In genomic region chr3:112656045-112656444, GRCh38 we compare ENCODE assay signal across 21 cellular contexts. TPM values are rescaled to one million over a fixed set of nuclear protein-coding genes. Genes with fewer than 3 reads are reported as not detected.
A peak's percentile ranks its signal among the peaks of the same experiment; 100 is the strongest.
DNase-seq lines count a peak whose midpoint lies in the region; ATAC-seq and TF ChIP-seq lines count a peak whose summit lies in the region.
"Had no signal": no experiment of that assay in that cellular context is flagged by ENCODE, and none has a peak within 500 bp of the region (broad histone marks: within the 10 kb centered on the region; RNA-seq: fewer than 3 reads in every experiment).

No MANE protein-coding gene starts in this region.

- H3K4me3 ChIP-seq in SK-N-SH (ENCODE audit: low read depth in 2 of 2, low read length in 1 of 2) (no peak overlapping the region), adipocyte (ENCODE audit: low read length) (no peak overlapping the region), fibroblast of lung (replicated peaks in 1 of 4; ENCODE audit: control extremely low read depth in 1 of 4, insufficient read depth in 1 of 4, low read depth in 3 of 4, low read length in 4 of 4) (no peak overlapping the region), smooth muscle cell (no peak overlapping the region)
- H3K4me3 ChIP-seq: MG63, Peyer's patch had no signal

- CTCF ChIA-PET in SK-N-SH (lab: Yijun Ruan, JAX), result interaction anchor here (1.2 to 4.9 kb wide), 2 partner anchors 13 to 74 kb away, joined by 3 to 26 read pairs; no protein-coding TSS in a partner anchor

- H3K4me2 ChIP-seq in SK-N-SH (peak overlapping the region; percentile 7; the same call in 1 of the 2 replicates), fibroblast of lung (ENCODE audit: extremely low read depth, insufficient read depth, low read length) (no peak overlapping the region), smooth muscle cell (no peak overlapping the region)
- H3K4me2 ChIP-seq: KMS-11 had no signal

- H3K9me3 Mint-ChIP-seq in glutamatergic neuron (ENCODE audit: unreplicated experiment), result peaks cover 3% of the 10 kb centered on the region
- H3K9me3 Mint-ChIP-seq: CD14-positive monocyte had no signal

- no peaks in the 10 kb centered on the region for H3K4me1 Mint-ChIP-seq in glutamatergic neuron (ENCODE audit: low read depth, unreplicated experiment)
- H3K4me1 Mint-ChIP-seq: CD14-positive monocyte had no signal

- no peak overlapping the region for H3K27ac Mint-ChIP-seq in glutamatergic neuron (ENCODE audit: unreplicated experiment)
- H3K27ac Mint-ChIP-seq: CD14-positive monocyte had no signal

- no peak for ATAC-seq in SK-N-SH treated with all-trans-retinoic acid at 6 μM for 48 hours

- TF ChIP-seq CTCF in SK-N-SH (IDR thresholded peaks at IDR 0.05) (no peak), fibroblast of lung (conservative IDR thresholded peaks at IDR 0.05 in 1 of 2, IDR thresholded peaks at IDR 0.05 in 1 of 2; ENCODE audit: low read depth in 1 of 2, low read length in 2 of 2) (no peak), smooth muscle cell (IDR thresholded peaks at IDR 0.05; ENCODE audit: borderline replicate concordance, insufficient read depth, poor library complexity, severe bottlenecking) (no peak), glutamatergic neuron (IDR thresholded peaks at IDR 0.05; ENCODE audit: partially characterized antibody, unreplicated experiment) (no peak)

- H4K20me1 ChIP-seq in SK-N-SH (ENCODE audit: insufficient read depth), result no peaks in the 10 kb centered on the region
- H4K20me1 ChIP-seq in fibroblast of lung (ENCODE audit: control insufficient read depth, extremely low read depth, insufficient read depth, low read length), result no peaks in the 10 kb centered on the region
- no peaks in the 10 kb centered on the region for H4K20me1 ChIP-seq in smooth muscle cell (ENCODE audit: low read depth)

- H3K79me2 ChIP-seq in SK-N-SH (ENCODE audit: insufficient read depth), result no peaks in the 10 kb centered on the region
- no peaks in the 10 kb centered on the region for H3K79me2 ChIP-seq in fibroblast of lung (ENCODE audit: control insufficient read depth, insufficient read depth, low read length)
- no peaks in the 10 kb centered on the region for H3K79me2 ChIP-seq in smooth muscle cell (ENCODE audit: low read depth)

- H3K27ac ChIP-seq in SK-N-SH (ENCODE audit: low read depth in 2 of 2, low read length in 1 of 2), result peak overlapping the region in 1 of 2 experiments; percentile 99; a peak in 3 of 4 replicates
- H3K27ac ChIP-seq in fibroblast of lung (ENCODE audit: insufficient read depth, low read length), result peak overlapping the region; percentile 96
- peak overlapping the region; percentile 98 for H3K27ac ChIP-seq in smooth muscle cell (ENCODE audit: low read depth)
- H3K27ac ChIP-seq: 22Rv1, KMS-11, Peyer's patch had no signal

- H3K36me3 ChIP-seq in SK-N-SH (replicated peaks in 1 of 2; ENCODE audit: control insufficient read depth in 1 of 2, insufficient read depth in 2 of 2, low read length in 1 of 2) (no peaks in the 10 kb centered on the region), adipocyte (ENCODE audit: control insufficient read depth, insufficient read depth, low read length, severe bottlenecking) (no peaks in the 10 kb centered on the region), fibroblast of lung (ENCODE audit: control insufficient read depth, insufficient read depth, low read length) (no peaks in the 10 kb centered on the region), smooth muscle cell (ENCODE audit: low read depth) (no peaks in the 10 kb centered on the region)
- H3K36me3 ChIP-seq: Peyer's patch had no signal

- TF ChIP-seq RAD21 in SK-N-SH (IDR thresholded peaks at IDR 0.05; ENCODE audit: low read length), result no peak

- H3K36me3 Mint-ChIP-seq in glutamatergic neuron (ENCODE audit: unreplicated experiment), result no peaks in the 10 kb centered on the region
- H3K36me3 Mint-ChIP-seq: CD14-positive monocyte had no signal

- H3F3A ChIP-seq in SK-N-SH (replicated peaks; ENCODE audit: insufficient read depth) (peaks cover 43% of the 10 kb centered on the region), smooth muscle cell (ENCODE audit: low read depth) (peaks cover 20% of the 10 kb centered on the region)

- H3K4me3 Mint-ChIP-seq in glutamatergic neuron (ENCODE audit: unreplicated experiment), result no peak overlapping the region
- H3K4me3 Mint-ChIP-seq: CD14-positive monocyte had no signal

- DNase-seq in SK-N-SH (no peak), adipocyte (ENCODE audit: low read depth) (no peak), fibroblast of lung (ENCODE audit: low read depth in 2 of 2) (no peak), smooth muscle cell (lab: John Stamatoyannopoulos, UW; ENCODE audit: unreplicated experiment) (no peak), ecto neural progenitor cell (ENCODE audit: low spot score) (no peak), glutamatergic neuron (no peak), DMS79 treated with DMSO at 0.1 percent for 48 hours (lab: John Stamatoyannopoulos, UW) (no peak)
- DNase-seq: COR-L47, GF-D8, GOT3, MG63, NCI-H1092 treated with DMSO at 0.1 percent for 48 hours, NCI-H187, NCI-H2171, NCI-H774, Peyer's patch, SIG-M5 had no signal

- H3K9ac ChIP-seq in SK-N-SH (peak overlapping the region; percentile 22), adipocyte (ENCODE audit: low read length) (peak overlapping the region; percentile 86), fibroblast of lung (ENCODE audit: insufficient read depth, low read length) (no peak overlapping the region), smooth muscle cell (ENCODE audit: low read depth) (no peak overlapping the region)
- H3K9ac ChIP-seq: KMS-11 had no signal

- no peaks in the 10 kb centered on the region for H3K9me3 ChIP-seq in SK-N-SH
- H3K9me3 ChIP-seq in adipocyte (ENCODE audit: control insufficient read depth, low read length), result no peaks in the 10 kb centered on the region
- no peaks in the 10 kb centered on the region for H3K9me3 ChIP-seq in fibroblast of lung (ENCODE audit: control insufficient read depth, insufficient read depth, low read depth, low read length)
- H3K9me3 ChIP-seq in smooth muscle cell (replicated peaks; ENCODE audit: low read depth), result no peaks in the 10 kb centered on the region
- H3K9me3 ChIP-seq: Peyer's patch had no signal

- H3K27me3 Mint-ChIP-seq in glutamatergic neuron (ENCODE audit: unreplicated experiment), result peaks cover 2% of the 10 kb centered on the region

- peaks cover 0 to 28% of the 10 kb centered on the region in 2 experiments; a peak in 3 of 4 replicates for H3K4me1 ChIP-seq in SK-N-SH (ENCODE audit: control insufficient read depth in 1 of 2, insufficient read depth in 2 of 2, low read depth in 1 of 2, low read length in 1 of 2)
- peaks cover 40% of the 10 kb centered on the region for H3K4me1 ChIP-seq in adipocyte (ENCODE audit: control insufficient read depth, insufficient read depth, low read length)
- peaks cover 15% of the 10 kb centered on the region for H3K4me1 ChIP-seq in fibroblast of lung (ENCODE audit: control insufficient read depth, extremely low read depth, insufficient read depth, low read length)
- H3K4me1 ChIP-seq in smooth muscle cell (ENCODE audit: low read depth), result peaks cover 11% of the 10 kb centered on the region
- H3K4me1 ChIP-seq: Peyer's patch had no signal

- POLR2A ChIA-PET in SK-N-SH (lab: Yijun Ruan, JAX), result no interaction called here

- no peaks in the 10 kb centered on the region for H3K9me2 ChIP-seq in SK-N-SH

- H2AFZ ChIP-seq in SK-N-SH (ENCODE audit: low read depth), result peak overlapping the region; percentile 47; the same call in 1 of the 2 replicates
- H2AFZ ChIP-seq in fibroblast of lung (ENCODE audit: low read length), result no peak overlapping the region
- no peak overlapping the region for H2AFZ ChIP-seq in smooth muscle cell (ENCODE audit: low read depth)

- TF ChIP-seq EP300 in SK-N-SH (IDR thresholded peaks at IDR 0.05; ENCODE audit: borderline replicate concordance in 1 of 2, low read depth in 1 of 2, low read length in 1 of 2), result 0 out of 4 replicates have a peak, but pooled peaks of 1 of the 2 experiments have one; percentile 24

- no peaks in the 10 kb centered on the region for H3K27me3 ChIP-seq in SK-N-SH (ENCODE audit: insufficient read depth)
- H3K27me3 ChIP-seq in adipocyte (replicated peaks; ENCODE audit: control insufficient read depth, insufficient read depth, low read length), result no peaks in the 10 kb centered on the region
- H3K27me3 ChIP-seq in fibroblast of lung (ENCODE audit: control insufficient read depth, insufficient read depth, low read length), result no peaks in the 10 kb centered on the region
- H3K27me3 ChIP-seq in smooth muscle cell (ENCODE audit: low read depth), result no peaks in the 10 kb centered on the region
- H3K27me3 ChIP-seq: MG63, Peyer's patch had no signal

TF ChIP-seq in SK-N-SH, 30 proteins besides CTCF, POLR2A, EP300 and RAD21 (continues in another document):
- TF ChIP-seq USF1 (IDR thresholded peaks at IDR 0.05; ENCODE audit: borderline replicate concordance, low read depth) (no peak), CHD2 (IDR thresholded peaks at IDR 0.05; ENCODE audit: low read length, partially characterized antibody) (no peak)

TF ChIP-seq in SK-N-SH treated with all-trans-retinoic acid at 6 μM for 48 hours, 23 proteins besides CTCF, POLR2A, EP300 and RAD21 (continues in another document):
- TF ChIP-seq ZNF565 (CRISPR knock-in tag; conservative IDR thresholded peaks at IDR 0.05; ENCODE audit: low read depth), result no peak
- TF ChIP-seq, protein P1, sequence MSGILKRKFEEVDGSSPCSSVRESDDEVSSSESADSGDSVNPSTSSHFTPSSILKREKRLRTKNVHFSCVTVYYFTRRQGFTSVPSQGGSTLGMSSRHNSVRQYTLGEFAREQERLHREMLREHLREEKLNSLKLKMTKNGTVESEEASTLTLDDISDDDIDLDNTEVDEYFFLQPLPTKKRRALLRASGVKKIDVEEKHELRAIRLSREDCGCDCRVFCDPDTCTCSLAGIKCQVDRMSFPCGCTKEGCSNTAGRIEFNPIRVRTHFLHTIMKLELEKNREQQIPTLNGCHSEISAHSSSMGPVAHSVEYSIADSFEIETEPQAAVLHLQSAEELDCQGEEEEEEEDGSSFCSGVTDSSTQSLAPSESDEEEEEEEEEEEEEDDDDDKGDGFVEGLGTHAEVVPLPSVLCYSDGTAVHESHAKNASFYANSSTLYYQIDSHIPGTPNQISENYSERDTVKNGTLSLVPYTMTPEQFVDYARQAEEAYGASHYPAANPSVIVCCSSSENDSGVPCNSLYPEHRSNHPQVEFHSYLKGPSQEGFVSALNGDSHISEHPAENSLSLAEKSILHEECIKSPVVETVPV (CRISPR knock-in tag; IDR thresholded peaks at IDR 0.05), result no peak

RNA-seq across cellular contexts. Expression of gene CCDC80, which starts 15.1 kb away (rescaled TPM):
- polyA plus RNA-seq in SK-N-SH (2012; rRNA removed) (83.4 and 103 TPM in 2 replicates), fibroblast of lung (131 and 526 TPM in 2 replicates), smooth muscle cell (147 and 159 TPM in 2 replicates)
- polyA plus RNA-seq in SK-N-SH (2012; cell fraction: cytosol; rRNA removed), result 113 and 151 TPM in 2 replicates
- 90.9 and 120 TPM in 2 replicates for polyA plus RNA-seq in SK-N-SH (2012; cell fraction: nucleus; rRNA removed)
- total RNA-seq in fibroblast of lung (153 and 366 TPM in 2 replicates), smooth muscle cell (67.9 and 83.2 TPM in 2 replicates), glutamatergic neuron (ENCODE audit: unreplicated experiment) (0.86 TPM)
- 362 and 1,849 TPM in 2 replicates for polyA plus RNA-seq in fibroblast of lung (2012)
- 162 and 660 TPM in 2 replicates for polyA minus RNA-seq in fibroblast of lung (ENCODE audit: low replicate concordance)

Comparison
In these comparisons a context has a peak if more than half of its experiments do, and no peak if none do; other contexts are left out.
1. H3K9ac ChIP-seq: peak in SK-N-SH (single experiment) and adipocyte (single experiment); none in fibroblast of lung (single experiment) and smooth muscle cell (single experiment).
2. RNA of gene CCDC80, which starts 15.1 kb away (total RNA-seq): 153 to 366 TPM in fibroblast of lung and 67.9 to 83.2 TPM in smooth muscle cell; 0.86 TPM in glutamatergic neuron (single experiment); every median in the first group is over 10 times any median in the second.